22 cellular contexts compared by ENCODE assay signal in the genomic region with DNA sequence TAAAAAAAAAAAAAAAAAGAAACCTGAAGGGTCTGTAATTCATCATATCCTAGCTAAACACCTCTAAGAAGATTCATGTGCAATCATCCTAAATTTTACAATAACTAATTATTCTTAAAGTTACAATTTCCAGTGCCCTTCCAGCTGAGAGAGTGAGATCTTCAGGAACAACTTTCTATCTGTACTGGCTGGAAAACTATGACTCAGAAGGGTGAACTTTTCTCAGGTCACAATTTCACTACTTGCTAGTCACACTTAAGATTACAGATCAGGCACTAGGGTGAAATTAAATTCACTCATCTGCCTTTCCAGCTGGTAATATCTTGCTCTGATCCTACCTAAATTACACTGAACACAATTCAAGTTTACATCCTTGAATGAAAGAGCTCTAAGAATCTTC.
DNase-seq lines count a peak whose midpoint lies in the region; ATAC-seq, FAIRE-seq and TF ChIP-seq lines count a peak whose summit lies in the region.
"Had no signal": no experiment of that assay in that cellular context is flagged by ENCODE, and none has a peak within 500 bp of the region (broad histone marks: within the 10 kb centered on the region; RNA-seq: fewer than 3 reads in every experiment).

No MANE protein-coding gene starts in this region.

- TF ChIP-seq EP300 in K562 (IDR thresholded peaks at IDR 0.05; ENCODE audit: low read length) = no peak

- H3K9me3 ChIP-seq in left ventricle myocardium inferior (replicated peaks) (no peaks in the 10 kb centered on the region), K562 (replicated peaks; ENCODE audit: control insufficient read depth, insufficient read depth, low read depth, low read length) (no peaks in the 10 kb centered on the region), right lobe of liver (no peaks in the 10 kb centered on the region)
- H3K9me3 ChIP-seq: adrenal gland, HAP-1, prostate gland, spleen, transverse colon had no signal

- H3K9me3 Mint-ChIP-seq in memory B cell = peaks cover 2% of the 10 kb centered on the region
- H3K9me3 Mint-ChIP-seq: T-helper 2 cell treated with Interferon-gamma antibody and Interleukin-4, amounts not matched to agents 5 μg/mL and 100 μg/mL, for 36 hours had no signal

- no peaks in the 10 kb centered on the region for H3K9me1 ChIP-seq in K562 (ENCODE audit: control insufficient read depth, insufficient read depth, low read length)

- POLR2A ChIA-PET in K562 (lab: Yijun Ruan, JAX) = interaction anchor here (0.6 to 1.1 kb wide), 3 partner anchors 9 to 184 kb away, joined by 3 read pairs; no protein-coding TSS in a partner anchor

- TF ChIP-seq CTCF in left ventricle myocardium inferior (IDR thresholded peaks at IDR 0.05; ENCODE audit: borderline replicate concordance) = no peak
- TF ChIP-seq CTCF in K562 (IDR thresholded peaks at IDR 0.05 in 2 of 3, conservative IDR thresholded peaks at IDR 0.05 in 1 of 3; ENCODE audit: insufficient read depth in 2 of 3, low read depth in 1 of 3, low read length in 3 of 3) = no peak
- TF ChIP-seq CTCF in right lobe of liver (IDR thresholded peaks at IDR 0.05) = no peak

- FAIRE-seq in K562 (lab: Jason Lieb, UNC) = no peak
- FAIRE-seq: A204.1, colon, endometrium had no signal

- no peak for ATAC-seq in K562
- ATAC-seq in memory B cell (ENCODE audit: low read depth) = no peak
- ATAC-seq in right lobe of liver = no peak
- ATAC-seq: activated CD4-positive, CD25-positive, alpha-beta regulatory T cell treated with anti-CD3 and anti-CD28 coated beads, Interleukin-2, amount 50 U/mL, for 24 hours had no signal

- in situ Hi-C loops in K562 (cut with MboI) = loop anchor here (10.0 kb wide), 1 partner anchor 204 kb away; no protein-coding TSS in a partner anchor

- H3K36me3 ChIP-seq in left ventricle myocardium inferior (no peaks in the 10 kb centered on the region), K562 (ENCODE audit: control insufficient read depth, insufficient read depth, low read length) (no peaks in the 10 kb centered on the region), right lobe of liver (no peaks in the 10 kb centered on the region)
- H3K36me3 ChIP-seq: adrenal gland, HAP-1, prostate gland, spleen, transverse colon had no signal

- no TSS peak for BruUV-seq in K562 (replicated peaks; lab: Mats Ljungman, UMichigan)

- H3K27ac ChIP-seq in left ventricle myocardium inferior (replicated peaks) (peak overlapping the region; percentile 10), K562 (ENCODE audit: extremely low read depth, low read depth, low read length) (no peak overlapping the region), right lobe of liver (no peak overlapping the region)
- H3K27ac ChIP-seq: adrenal gland, prostate gland, transverse colon had no signal

- no peak overlapping the region for H3K4me2 ChIP-seq in K562 (ENCODE audit: insufficient read depth, low read length)

- no peaks in the 10 kb centered on the region for H3K27me3 Mint-ChIP-seq in memory B cell

- H3K9ac ChIP-seq in K562 (ENCODE audit: insufficient read depth in 1 of 2, low read depth in 2 of 2, low read length in 2 of 2) = no peak overlapping the region

- H3K4me3 Mint-ChIP-seq in memory B cell = no peak overlapping the region
- H3K4me3 Mint-ChIP-seq: CD14-positive monocyte; T-helper 2 cell treated with Interferon-gamma antibody and Interleukin-4, amounts not matched to agents 5 μg/mL and 100 μg/mL, for 36 hours had no signal

- H3K79me2 ChIP-seq in K562 (ENCODE audit: control insufficient read depth, insufficient read depth, low read length) = no peaks in the 10 kb centered on the region

- intact Hi-C loops in left ventricle myocardium inferior (cut with micrococcal nuclease) = loop anchor here (10.0 kb wide), 1 partner anchor 204 kb away; no protein-coding TSS in a partner anchor
- intact Hi-C loops in cardiac septum (cut with DNase I) = no loop called here
- intact Hi-C loops in K562 (cut with micrococcal nuclease) = no loop called here
- intact Hi-C loops in right lobe of liver (cut with DNase I) = no loop called here

- H3K27ac Mint-ChIP-seq in memory B cell = peak overlapping the region; percentile 43
- H3K27ac Mint-ChIP-seq: T-helper 2 cell treated with Interferon-gamma antibody and Interleukin-4, amounts not matched to agents 5 μg/mL and 100 μg/mL, for 36 hours had no signal

- peaks cover 13% of the 10 kb centered on the region for H3K36me3 Mint-ChIP-seq in memory B cell
- H3K36me3 Mint-ChIP-seq: CD14-positive monocyte had no signal

- CTCF ChIA-PET in K562 (lab: Yijun Ruan, JAX; ENCODE audit: low intra/inter-chr PET ratio) = no interaction called here

- TF ChIP-seq RAD21 in K562 (CRISPR knock-in tag; conservative IDR thresholded peaks at IDR 0.05 in 1 of 2, IDR thresholded peaks at IDR 0.05 in 1 of 2) = no peak

- H3K4me1 Mint-ChIP-seq in memory B cell = peaks cover 25% of the 10 kb centered on the region

- H3K4me1 ChIP-seq in left ventricle myocardium inferior (peaks cover 29% of the 10 kb centered on the region), K562 (replicated peaks in 1 of 2; ENCODE audit: control insufficient read depth in 2 of 2, insufficient read depth in 2 of 2, low read length in 2 of 2) (peaks cover 0 to 7% of the 10 kb centered on the region in 2 experiments; a peak in 2 of 5 replicates), right lobe of liver (no peaks in the 10 kb centered on the region)
- H3K4me1 ChIP-seq: adrenal gland, HAP-1, prostate gland, transverse colon had no signal

- no peaks in the 10 kb centered on the region for H3K27me3 ChIP-seq in left ventricle myocardium inferior (ENCODE audit: low read depth)
- H3K27me3 ChIP-seq in K562 (ENCODE audit: control insufficient read depth in 2 of 2, insufficient read depth in 2 of 2, low read length in 2 of 2) = no peaks in the 10 kb centered on the region
- no peaks in the 10 kb centered on the region for H3K27me3 ChIP-seq in right lobe of liver
- H3K27me3 ChIP-seq: adrenal gland, spleen, transverse colon had no signal

- TF ChIP-seq POLR2A in K562 (conservative IDR thresholded peaks at IDR 0.05) (no peak), right lobe of liver (IDR thresholded peaks at IDR 0.05) (no peak)

- no peak overlapping the region for H2AFZ ChIP-seq in K562 (ENCODE audit: low read depth, low read length)

- H4K20me1 ChIP-seq in K562 (replicated peaks; ENCODE audit: control insufficient read depth, insufficient read depth, low read length) = no peaks in the 10 kb centered on the region

- no peak overlapping the region for H3K4me3 ChIP-seq in left ventricle myocardium inferior
- H3K4me3 ChIP-seq in K562 = no peak overlapping the region
- no peak overlapping the region for H3K4me3 ChIP-seq in right lobe of liver
- H3K4me3 ChIP-seq: adrenal gland, HAP-1, prostate gland, spleen, transverse colon had no signal

- DNase-seq in left ventricle myocardium inferior (no peak), cardiac septum (ENCODE audit: low spot score) (no peak), K562 (ENCODE audit: extremely low read depth in 1 of 4, low spot score in 3 of 4) (no peak), memory B cell (ENCODE audit: low spot score in 2 of 2) (no peak), right lobe of liver (no peak), NCI-H510A treated with DMSO at 0.1 percent for 48 hours (lab: John Stamatoyannopoulos, UW) (no peak), NCI-H1694 treated with DMSO at 0.1 percent for 48 hours (lab: John Stamatoyannopoulos, UW) (no peak), OCI-M1 (lab: John Stamatoyannopoulos, UW) (no peak)
- DNase-seq: adrenal gland, DMS79, NCI-H1436, SHP77, spleen, transverse colon had no signal

TF ChIP-seq in K562, 482 proteins besides CTCF, POLR2A, EP300 and RAD21 (continues in another document):
- TF ChIP-seq ZFP36 (IDR thresholded peaks at IDR 0.05; ENCODE audit: low read depth, low read length, partially characterized antibody) (no peak), CBX5 (IDR thresholded peaks at IDR 0.05; ENCODE audit: borderline replicate concordance, low read depth) (no peak), NFIX (CRISPR knock-in tag; IDR thresholded peaks at IDR 0.05; ENCODE audit: low read depth) (no peak), FOXJ3 (CRISPR knock-in tag; IDR thresholded peaks at IDR 0.05) (no peak), KDM2B (CRISPR knock-in tag; IDR thresholded peaks at IDR 0.05) (no peak), ZNF586 (CRISPR knock-in tag; conservative IDR thresholded peaks at IDR 0.05) (no peak), TCF7 (IDR thresholded peaks at IDR 0.05; ENCODE audit: borderline replicate concordance) (no peak), ZNF239 (CRISPR knock-in tag; IDR thresholded peaks at IDR 0.05) (no peak), ZNF436 (CRISPR knock-in tag; IDR thresholded peaks at IDR 0.05) (no peak), U2AF2 (optimal IDR thresholded peaks at IDR 0.05; ENCODE audit: low read depth, low read length) (no peak), SIN3A (IDR thresholded peaks at IDR 0.05; ENCODE audit: borderline replicate concordance in 2 of 2, control insufficient read depth in 1 of 2, low read depth in 2 of 2, low read length in 2 of 2) (no peak), CXXC5 (CRISPR knock-in tag; IDR thresholded peaks at IDR 0.05) (no peak), ZEB2 (IDR thresholded peaks at IDR 0.05) (no peak), ZNF197 (CRISPR knock-in tag; IDR thresholded peaks at IDR 0.05; ENCODE audit: low read depth) (no peak), HDAC8 (tag; IDR thresholded peaks at IDR 0.05) (no peak), E2F3 (CRISPR knock-in tag; IDR thresholded peaks at IDR 0.05) (no peak), HOXB6 (CRISPR knock-in tag; IDR thresholded peaks at IDR 0.05; ENCODE audit: borderline replicate concordance) (no peak), SMARCA4 (IDR thresholded peaks at IDR 0.05) (0 out of 2 replicates have a peak, but pooled peaks have one; percentile 17)
- TF ChIP-seq, protein P1, sequence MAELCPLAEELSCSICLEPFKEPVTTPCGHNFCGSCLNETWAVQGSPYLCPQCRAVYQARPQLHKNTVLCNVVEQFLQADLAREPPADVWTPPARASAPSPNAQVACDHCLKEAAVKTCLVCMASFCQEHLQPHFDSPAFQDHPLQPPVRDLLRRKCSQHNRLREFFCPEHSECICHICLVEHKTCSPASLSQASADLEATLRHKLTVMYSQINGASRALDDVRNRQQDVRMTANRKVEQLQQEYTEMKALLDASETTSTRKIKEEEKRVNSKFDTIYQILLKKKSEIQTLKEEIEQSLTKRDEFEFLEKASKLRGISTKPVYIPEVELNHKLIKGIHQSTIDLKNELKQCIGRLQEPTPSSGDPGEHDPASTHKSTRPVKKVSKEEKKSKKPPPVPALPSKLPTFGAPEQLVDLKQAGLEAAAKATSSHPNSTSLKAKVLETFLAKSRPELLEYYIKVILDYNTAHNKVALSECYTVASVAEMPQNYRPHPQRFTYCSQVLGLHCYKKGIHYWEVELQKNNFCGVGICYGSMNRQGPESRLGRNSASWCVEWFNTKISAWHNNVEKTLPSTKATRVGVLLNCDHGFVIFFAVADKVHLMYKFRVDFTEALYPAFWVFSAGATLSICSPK (IDR thresholded peaks at IDR 0.05; ENCODE audit: borderline replicate concordance) = no peak
